ENCODE assay signal across 7 cellular contexts in genomic region chr3:119580148-119580760, GRCh38. TPM values are rescaled to one million over a fixed set of nuclear protein-coding genes. Genes with fewer than 3 reads are reported as not detected.
A peak's percentile ranks its signal among the peaks of the same experiment; 100 is the strongest.
DNase-seq lines count a peak whose midpoint lies in the region; ATAC-seq and TF ChIP-seq lines count a peak whose summit lies in the region.

No MANE protein-coding gene starts in this region.

- peak overlapping the region; percentile 94 to 98 (median 98) for H3K4me3 Mint-ChIP-seq in immature natural killer cell
- peak overlapping the region; percentile 90 for H3K4me3 Mint-ChIP-seq in stimulated activated memory B cell treated with anti-CD40 and anti-IgM and Interleukin-4, amounts not matched to agents 10 μg/mL and 1 μg/mL and 100 μg/mL, for 72 hours

- peaks cover 17 to 26% of the 10 kb centered on the region in 2 donors for H3K4me1 Mint-ChIP-seq in immature natural killer cell
- peaks cover 44% of the 10 kb centered on the region for H3K4me1 Mint-ChIP-seq in stimulated activated memory B cell treated with anti-CD40 and anti-IgM and Interleukin-4, amounts not matched to agents 10 μg/mL and 1 μg/mL and 100 μg/mL, for 72 hours

- H3K4me1 ChIP-seq in KMS-11 (ENCODE audit: low read depth, poor library complexity, severe bottlenecking), result no peaks in the 10 kb centered on the region
- peaks cover 18% of the 10 kb centered on the region for H3K4me1 ChIP-seq in body of pancreas

- peak overlapping the region; percentile 51; the same call in 1 of the 2 replicates for H3K9ac ChIP-seq in KMS-11

- H3K36me3 ChIP-seq in KMS-11 (ENCODE audit: insufficient read depth) (no peaks in the 10 kb centered on the region), body of pancreas (replicated peaks in 1 of 2; ENCODE audit: insufficient read depth in 1 of 2, low read depth in 2 of 2) (no peaks in the 10 kb centered on the region)

- peaks cover 0 to 5% (median 0%) of the 10 kb centered on the region in 3 donors for H3K27me3 Mint-ChIP-seq in immature natural killer cell (ENCODE audit: low read depth in 3 of 3)
- no peaks in the 10 kb centered on the region for H3K27me3 Mint-ChIP-seq in stimulated activated memory B cell treated with anti-CD40 and anti-IgM and Interleukin-4, amounts not matched to agents 10 μg/mL and 1 μg/mL and 100 μg/mL, for 72 hours

- intact Hi-C loops in body of pancreas (cut with DNase I), result no loop called here

- WGBS in body of pancreas, 2 donors, result 25 to 28% methylated on average over 11 of the region's 11 CpGs

- H3K27me3 ChIP-seq in KMS-11 (ENCODE audit: insufficient read depth, low read depth) (no peaks in the 10 kb centered on the region; the same call in 1 of the 2 replicates), body of pancreas (no peaks in the 10 kb centered on the region)

- ATAC-seq in GM18502 (IDR thresholded peaks at IDR 0.05; ENCODE audit: poor library complexity, unreplicated experiment) (peak; percentile 76), GM21619 (IDR thresholded peaks at IDR 0.05; ENCODE audit: unreplicated experiment) (peak; percentile 68), body of pancreas (peak; percentile 27)
- ATAC-seq in stimulated activated memory B cell treated with anti-CD40 and anti-IgM and Interleukin-4, amounts not matched to agents 10 μg/mL and 1 μg/mL and 100 μg/mL, for 72 hours, result peak; percentile 85

- no peaks in the 10 kb centered on the region for H3K9me3 Mint-ChIP-seq in immature natural killer cell
- H3K9me3 Mint-ChIP-seq in stimulated activated memory B cell treated with anti-CD40 and anti-IgM and Interleukin-4, amounts not matched to agents 10 μg/mL and 1 μg/mL and 100 μg/mL, for 72 hours, result no peaks in the 10 kb centered on the region

- no peak overlapping the region for H3K27ac ChIP-seq in KMS-11
- peak overlapping the region; percentile 79 to 95 (median 92) for H3K27ac ChIP-seq in body of pancreas

- DNase-seq in body of pancreas (peak in 3 of 4 donors; percentile 26 to 47 (median 38)), immature natural killer cell (peak; percentile 25 to 40 (median 38)), HK-2 (ENCODE audit: unreplicated experiment) (no peak)

- peak overlapping the region; percentile 85 to 95 (median 92) for H3K27ac Mint-ChIP-seq in immature natural killer cell
- H3K27ac Mint-ChIP-seq in stimulated activated memory B cell treated with anti-CD40 and anti-IgM and Interleukin-4, amounts not matched to agents 10 μg/mL and 1 μg/mL and 100 μg/mL, for 72 hours, result peak overlapping the region; percentile 99

- no peak for TF ChIP-seq POLR2A in body of pancreas (IDR thresholded peaks at IDR 0.05)

- H3K79me2 ChIP-seq in KMS-11 (ENCODE audit: insufficient read depth, low read depth), result no peaks in the 10 kb centered on the region

- no peaks in the 10 kb centered on the region for H3K9me3 ChIP-seq in body of pancreas

- H3K36me3 Mint-ChIP-seq in immature natural killer cell, result no peaks in the 10 kb centered on the region
- peaks cover 20% of the 10 kb centered on the region for H3K36me3 Mint-ChIP-seq in stimulated activated memory B cell treated with anti-CD40 and anti-IgM and Interleukin-4, amounts not matched to agents 10 μg/mL and 1 μg/mL and 100 μg/mL, for 72 hours

- H4K20me1 ChIP-seq in KMS-11 (ENCODE audit: insufficient read depth), result no peaks in the 10 kb centered on the region

- no peak for TF ChIP-seq CTCF in KMS-11 (conservative IDR thresholded peaks at IDR 0.05; ENCODE audit: low read depth, low read length)
- TF ChIP-seq CTCF in body of pancreas (IDR thresholded peaks at IDR 0.05), result peak in 1 of 7 experiments; percentile 12

- H3K4me3 ChIP-seq in KMS-11 (IDR thresholded peaks at IDR 0.05; ENCODE audit: insufficient read depth, low read depth, low read length) (no peak overlapping the region), body of pancreas (peak overlapping the region; percentile 26 to 46)

- peak overlapping the region; percentile 57; the same call in 1 of the 2 replicates for H3K4me2 ChIP-seq in KMS-11

- H2AFZ ChIP-seq in KMS-11 (ENCODE audit: low read depth), result peak overlapping the region; percentile 83; the same call in 1 of the 2 replicates

RNA-seq across cellular contexts. Expression of gene ADPRH, which starts 1.0 kb away (rescaled TPM):
- total RNA-seq in body of pancreas, result 1 to 10 TPM; 3.0 to 6.5 TPM
- polyA plus RNA-seq in immature natural killer cell, result 10 to 100 TPM in 1 of 3 donors, 1 to 10 TPM in 2; 7.5 to 13.9 (median 9.4) TPM

RNA-seq across cellular contexts. Expression of gene PLA1A, which starts 17.4 kb away (rescaled TPM):
- total RNA-seq in body of pancreas, result 1 to 10 TPM in 1 of 2 donors, not detected in 1; 4.4 TPM
- polyA plus RNA-seq in immature natural killer cell, result not detected

RNA-seq across cellular contexts. Expression of gene CD80, which starts 20.8 kb away (rescaled TPM):
- under 1 TPM in 1 of 2 donors, not detected in 1; 0.26 TPM for total RNA-seq in body of pancreas
- polyA plus RNA-seq in immature natural killer cell, result not detected

Comparison
In these comparisons a context has a peak if more than half of its experiments do, and no peak if none do; other contexts are left out.
1. ATAC-seq: peak in every context shown above with its lines; median percentile 85 in stimulated activated memory B cell treated with anti-CD40 and anti-IgM and Interleukin-4, amounts not matched to agents 10 μg/mL and 1 μg/mL and 100 μg/mL, for 72 hours; 76 in GM18502; 68 in GM21619; 27 in body of pancreas.